ENCODE assay signal across 1 cellular context in genomic region chr1:210025870-210026269, GRCh38.
TF ChIP-seq lines count a peak whose summit lies in the region.

No MANE protein-coding gene starts in this region.

TF ChIP-seq in A549, 52 proteins besides CTCF, POLR2A, EP300 and RAD21 (continued from another document):
- TF ChIP-seq, protein P1, sequence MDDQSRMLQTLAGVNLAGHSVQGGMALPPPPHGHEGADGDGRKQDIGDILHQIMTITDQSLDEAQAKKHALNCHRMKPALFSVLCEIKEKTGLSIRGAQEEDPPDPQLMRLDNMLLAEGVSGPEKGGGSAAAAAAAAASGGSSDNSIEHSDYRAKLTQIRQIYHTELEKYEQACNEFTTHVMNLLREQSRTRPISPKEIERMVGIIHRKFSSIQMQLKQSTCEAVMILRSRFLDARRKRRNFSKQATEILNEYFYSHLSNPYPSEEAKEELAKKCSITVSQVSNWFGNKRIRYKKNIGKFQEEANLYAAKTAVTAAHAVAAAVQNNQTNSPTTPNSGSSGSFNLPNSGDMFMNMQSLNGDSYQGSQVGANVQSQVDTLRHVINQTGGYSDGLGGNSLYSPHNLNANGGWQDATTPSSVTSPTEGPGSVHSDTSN (IDR thresholded peaks at IDR 0.05) = no peak
- TF ChIP-seq, protein P2, sequence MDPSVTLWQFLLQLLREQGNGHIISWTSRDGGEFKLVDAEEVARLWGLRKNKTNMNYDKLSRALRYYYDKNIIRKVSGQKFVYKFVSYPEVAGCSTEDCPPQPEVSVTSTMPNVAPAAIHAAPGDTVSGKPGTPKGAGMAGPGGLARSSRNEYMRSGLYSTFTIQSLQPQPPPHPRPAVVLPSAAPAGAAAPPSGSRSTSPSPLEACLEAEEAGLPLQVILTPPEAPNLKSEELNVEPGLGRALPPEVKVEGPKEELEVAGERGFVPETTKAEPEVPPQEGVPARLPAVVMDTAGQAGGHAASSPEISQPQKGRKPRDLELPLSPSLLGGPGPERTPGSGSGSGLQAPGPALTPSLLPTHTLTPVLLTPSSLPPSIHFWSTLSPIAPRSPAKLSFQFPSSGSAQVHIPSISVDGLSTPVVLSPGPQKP (IDR thresholded peaks at IDR 0.05; ENCODE audit: low read depth, low read length) = no peak
- TF ChIP-seq JUN (IDR thresholded peaks at IDR 0.05) = no peak
- no peak for TF ChIP-seq HEYL (CRISPR knock-in tag; IDR thresholded peaks at IDR 0.05)
